9 cellular contexts compared by ENCODE assay signal in genomic region chr5:52660621-52661020, GRCh38.
"Had no signal": no experiment of that assay in that cellular context is flagged by ENCODE, and none has a peak within 500 bp of the region (broad histone marks: within the 10 kb centered on the region; RNA-seq: fewer than 3 reads in every experiment).

No MANE protein-coding gene starts in this region.

- H3K9ac ChIP-seq: GM23248 had no signal

- DNase-seq: GM23248, GOT3, H7, H9, HCEC 1CT, HFFc6 had no signal

- H3K27ac ChIP-seq: GM23248 had no signal

- H3K36me3 ChIP-seq: HAP-1 had no signal

- H3K4me1 ChIP-seq: HAP-1 had no signal

- ATAC-seq: GM23338, HCT116 had no signal

- H3K4me3 ChIP-seq: GM23248, GM23338, HAP-1 had no signal

- H3K4me2 ChIP-seq: GM23338 had no signal

- H3K9me3 ChIP-seq: HAP-1 had no signal

- H2AFZ ChIP-seq: GM23248, GM23338 had no signal
